Comparison of ENCODE assay signal across 25 cellular contexts in genomic region chr10:86189891-86190290, GRCh38.
"Had no signal": no experiment of that assay in that cellular context is flagged by ENCODE, and none has a peak within 500 bp of the region (broad histone marks: within the 10 kb centered on the region; RNA-seq: fewer than 3 reads in every experiment).

No MANE protein-coding gene starts in this region.

- H3K79me2 ChIP-seq: hepatocyte had no signal

- H3K27ac ChIP-seq: heart right ventricle, hepatocyte, left ventricle myocardium inferior, ovary, prostate gland, thoracic aorta, tibial artery, vagina had no signal

- H3K27me3 ChIP-seq: hepatocyte, ovary, tibial artery, vagina had no signal

- H3K4me1 ChIP-seq: heart right ventricle, left ventricle myocardium inferior, prostate gland, vagina had no signal

- H2AFZ ChIP-seq: hepatocyte had no signal

- H3K36me3 ChIP-seq: heart right ventricle, left ventricle myocardium inferior, ovary, prostate gland, thoracic aorta, tibial artery, vagina had no signal

- H3K4me2 ChIP-seq: hepatocyte, smooth muscle cell had no signal

- DNase-seq: heart right ventricle; islet precursor cell; left ventricle myocardium inferior; mesendoderm; midbrain; mucosa of descending colon; naive thymus-derived CD4-positive, alpha-beta T cell; retina; right cardiac atrium; stimulated activated CD4-positive, alpha-beta T cell treated with anti-CD3 and anti-CD28 coated beads, Interleukin-1b, Interleukin-23, amount 100 ng/mL, for 48 hours; stimulated activated CD4-positive, alpha-beta T cell treated with anti-CD3 and anti-CD28 coated beads, Interleukin-2, amount 100 ng/mL, for 48 hours; stimulated activated CD4-positive, alpha-beta T cell treated with anti-CD3 and anti-CD28 coated beads, Interleukin-4, amount 100 ng/mL, for 4 hours; stimulated activated CD8-positive, alpha-beta memory T cell treated with anti-CD3 and anti-CD28 coated beads, Interleukin-4, amount 100 ng/mL, for 48 hours; stimulated activated naive CD4-positive, alpha-beta T cell treated with Interleukin-2 at 50 U/mL for 16 hours; stimulated activated naive CD8-positive, alpha-beta T cell treated with anti-CD3 and anti-CD28 coated beads, Interleukin-15, amount 100 ng/mL, for 72 hours had no signal

- H3K4me3 ChIP-seq: heart right ventricle, hepatocyte, left ventricle myocardium inferior, lung, mucosa of descending colon, ovary, prostate gland, smooth muscle cell, thoracic aorta, tibial artery, vagina had no signal

- ATAC-seq: heart right ventricle; mucosa of descending colon; naive thymus-derived CD4-positive, alpha-beta T cell; natural killer cell treated with Interleukin-12 subunit alpha and Interleukin-12 subunit beta and Interleukin-15 and Interleukin-18, amount 100 ng/mL, for 72 hours; right cardiac atrium; stimulated activated memory B cell treated with anti-CD40 and anti-IgM and Interleukin-4, amounts not matched to agents 10 μg/mL and 1 μg/mL and 100 μg/mL, for 72 hours; stimulated activated naive CD8-positive, alpha-beta T cell treated with anti-CD3 and anti-CD28 coated beads, Interleukin-15, amount 100 ng/mL, for 72 hours had no signal

- H3K9me3 ChIP-seq: mucosa of descending colon, ovary, prostate gland, thoracic aorta, tibial artery, vagina had no signal
